In the genomic region with DNA sequence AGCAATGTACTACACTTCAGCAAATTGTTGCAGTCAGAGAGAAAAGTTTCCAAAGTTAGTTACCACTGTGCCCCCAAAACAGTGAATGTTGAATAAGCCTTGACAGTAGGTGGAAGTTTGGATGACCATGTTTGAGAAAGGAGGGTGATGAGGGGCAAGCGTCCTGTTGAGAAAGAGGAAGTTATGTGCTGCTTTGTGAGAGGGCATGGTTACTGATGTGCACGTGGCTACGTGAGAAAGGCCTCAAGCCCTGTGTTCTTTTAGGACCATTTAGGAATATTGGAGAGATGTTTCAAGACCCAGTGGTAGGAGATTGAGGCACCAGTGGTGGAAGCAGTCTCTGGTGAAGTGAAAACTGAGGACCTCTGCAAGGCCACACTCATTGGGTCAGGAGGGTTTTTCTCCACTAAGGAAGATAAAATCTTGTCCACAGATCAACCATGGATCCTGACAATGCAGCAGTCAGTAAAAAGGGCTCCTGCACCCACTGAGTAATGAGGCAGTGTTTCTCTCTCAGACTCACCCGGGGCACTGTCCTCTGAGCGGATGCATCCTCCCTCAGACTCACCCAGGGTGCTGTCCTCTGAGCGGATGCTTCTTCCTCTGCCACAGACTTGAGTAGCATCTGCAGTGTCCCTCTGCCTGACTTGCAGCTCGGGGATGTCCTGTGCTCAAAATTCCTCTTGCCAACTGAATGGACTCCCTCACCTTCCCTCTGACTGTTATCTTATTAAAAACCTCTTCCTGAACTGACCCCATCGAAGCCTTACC, we compare ENCODE assay signal across 1 cellular context.
TF ChIP-seq lines count a peak whose summit lies in the region.

No MANE protein-coding gene starts in this region.

TF ChIP-seq in GM23338, 12 proteins besides CTCF, POLR2A, EP300 and RAD21 (continued from another document):
- TF ChIP-seq, protein P1, sequence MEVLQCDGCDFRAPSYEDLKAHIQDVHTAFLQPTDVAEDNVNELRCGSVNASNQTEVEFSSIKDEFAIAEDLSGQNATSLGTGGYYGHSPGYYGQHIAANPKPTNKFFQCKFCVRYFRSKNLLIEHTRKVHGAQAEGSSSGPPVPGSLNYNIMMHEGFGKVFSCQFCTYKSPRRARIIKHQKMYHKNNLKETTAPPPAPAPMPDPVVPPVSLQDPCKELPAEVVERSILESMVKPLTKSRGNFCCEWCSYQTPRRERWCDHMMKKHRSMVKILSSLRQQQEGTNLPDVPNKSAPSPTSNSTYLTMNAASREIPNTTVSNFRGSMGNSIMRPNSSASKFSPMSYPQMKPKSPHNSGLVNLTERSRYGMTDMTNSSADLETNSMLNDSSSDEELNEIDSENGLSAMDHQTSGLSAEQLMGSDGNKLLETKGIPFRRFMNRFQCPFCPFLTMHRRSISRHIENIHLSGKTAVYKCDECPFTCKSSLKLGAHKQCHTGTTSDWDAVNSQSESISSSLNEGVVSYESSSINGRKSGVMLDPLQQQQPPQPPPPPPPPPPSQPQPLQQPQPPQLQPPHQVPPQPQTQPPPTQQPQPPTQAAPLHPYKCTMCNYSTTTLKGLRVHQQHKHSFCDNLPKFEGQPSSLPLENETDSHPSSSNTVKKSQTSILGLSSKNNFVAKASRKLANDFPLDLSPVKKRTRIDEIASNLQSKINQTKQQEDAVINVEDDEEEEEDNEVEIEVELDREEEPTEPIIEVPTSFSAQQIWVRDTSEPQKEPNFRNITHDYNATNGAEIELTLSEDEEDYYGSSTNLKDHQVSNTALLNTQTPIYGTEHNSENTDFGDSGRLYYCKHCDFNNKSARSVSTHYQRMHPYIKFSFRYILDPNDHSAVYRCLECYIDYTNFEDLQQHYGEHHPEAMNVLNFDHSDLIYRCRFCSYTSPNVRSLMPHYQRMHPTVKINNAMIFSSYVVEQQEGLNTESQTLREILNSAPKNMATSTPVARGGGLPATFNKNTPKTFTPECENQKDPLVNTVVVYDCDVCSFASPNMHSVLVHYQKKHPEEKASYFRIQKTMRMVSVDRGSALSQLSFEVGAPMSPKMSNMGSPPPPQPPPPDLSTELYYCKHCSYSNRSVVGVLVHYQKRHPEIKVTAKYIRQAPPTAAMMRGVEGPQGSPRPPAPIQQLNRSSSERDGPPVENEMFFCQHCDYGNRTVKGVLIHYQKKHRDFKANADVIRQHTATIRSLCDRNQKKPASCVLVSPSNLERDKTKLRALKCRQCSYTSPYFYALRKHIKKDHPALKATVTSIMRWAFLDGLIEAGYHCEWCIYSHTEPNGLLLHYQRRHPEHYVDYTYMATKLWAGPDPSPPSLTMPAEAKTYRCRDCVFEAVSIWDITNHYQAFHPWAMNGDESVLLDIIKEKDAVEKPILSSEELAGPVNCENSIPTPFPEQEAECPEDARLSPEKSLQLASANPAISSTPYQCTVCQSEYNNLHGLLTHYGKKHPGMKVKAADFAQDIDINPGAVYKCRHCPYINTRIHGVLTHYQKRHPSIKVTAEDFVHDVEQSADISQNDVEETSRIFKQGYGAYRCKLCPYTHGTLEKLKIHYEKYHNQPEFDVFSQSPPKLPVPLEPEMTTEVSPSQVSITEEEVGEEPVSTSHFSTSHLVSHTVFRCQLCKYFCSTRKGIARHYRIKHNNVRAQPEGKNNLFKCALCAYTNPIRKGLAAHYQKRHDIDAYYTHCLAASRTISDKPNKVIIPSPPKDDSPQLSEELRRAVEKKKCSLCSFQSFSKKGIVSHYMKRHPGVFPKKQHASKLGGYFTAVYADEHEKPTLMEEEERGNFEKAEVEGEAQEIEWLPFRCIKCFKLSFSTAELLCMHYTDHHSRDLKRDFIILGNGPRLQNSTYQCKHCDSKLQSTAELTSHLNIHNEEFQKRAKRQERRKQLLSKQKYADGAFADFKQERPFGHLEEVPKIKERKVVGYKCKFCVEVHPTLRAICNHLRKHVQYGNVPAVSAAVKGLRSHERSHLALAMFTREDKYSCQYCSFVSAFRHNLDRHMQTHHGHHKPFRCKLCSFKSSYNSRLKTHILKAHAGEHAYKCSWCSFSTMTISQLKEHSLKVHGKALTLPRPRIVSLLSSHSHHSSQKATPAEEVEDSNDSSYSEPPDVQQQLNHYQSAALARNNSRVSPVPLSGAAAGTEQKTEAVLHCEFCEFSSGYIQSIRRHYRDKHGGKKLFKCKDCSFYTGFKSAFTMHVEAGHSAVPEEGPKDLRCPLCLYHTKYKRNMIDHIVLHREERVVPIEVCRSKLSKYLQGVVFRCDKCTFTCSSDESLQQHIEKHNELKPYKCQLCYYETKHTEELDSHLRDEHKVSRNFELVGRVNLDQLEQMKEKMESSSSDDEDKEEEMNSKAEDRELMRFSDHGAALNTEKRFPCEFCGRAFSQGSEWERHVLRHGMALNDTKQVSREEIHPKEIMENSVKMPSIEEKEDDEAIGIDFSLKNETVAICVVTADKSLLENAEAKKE (CRISPR knock-in tag; IDR thresholded peaks at IDR 0.05): no peak
- no peak for TF ChIP-seq ZNF331 (CRISPR knock-in tag; IDR thresholded peaks at IDR 0.05; ENCODE audit: low read depth)
